In genomic region chr15:77717592-77717991, GRCh38 we compare ENCODE assay signal across 23 cellular contexts.
"Had no signal": no experiment of that assay in that cellular context is flagged by ENCODE, and none has a peak within 500 bp of the region (broad histone marks: within the 10 kb centered on the region; RNA-seq: fewer than 3 reads in every experiment).

No MANE protein-coding gene starts in this region.

- H3K4me3 ChIP-seq: adrenal gland, Peyer's patch had no signal

- H3K27me3 ChIP-seq: Peyer's patch had no signal

- H3K9me3 ChIP-seq: adrenal gland, Peyer's patch had no signal

- H3K36me3 ChIP-seq: adrenal gland, Peyer's patch had no signal

- ATAC-seq: activated CD4-positive, alpha-beta T cell treated with anti-CD3 and anti-CD28 coated beads for 36 hours; activated CD4-positive, CD25-positive, alpha-beta regulatory T cell treated with anti-CD3 and anti-CD28 coated beads, Interleukin-2, amount 50 U/mL, for 24 hours; activated naive CD4-positive, alpha-beta T cell treated with anti-CD3 and anti-CD28 coated beads, Interleukin-2, amount 50 U/mL, for 72 hours; activated T-cell treated with anti-CD3 and anti-CD28 coated beads, Interleukin-2, amount 50 U/mL, for 4 hours had no signal

- H3K4me1 ChIP-seq: adrenal gland, Peyer's patch had no signal

- DNase-seq: activated CD4-positive, alpha-beta memory T cell treated with anti-CD3 and anti-CD28 coated beads for 36 hours; activated CD4-positive, alpha-beta T cell treated with anti-CD3 and anti-CD28 coated beads for 36 hours; activated CD4-positive, alpha-beta T cell treated with anti-CD3 and anti-CD28 coated beads, Interleukin-2, amount 10 ng/mL, durations not matched to agents 7 days and 5 days; activated CD8-positive, alpha-beta memory T cell treated with anti-CD3 and anti-CD28 coated beads, Interleukin-2, amount 50 U/mL, for 4 hours; activated gamma-delta T cell treated with Interleukin-2 at 50 U/mL for 16 hours; activated naive CD4-positive, alpha-beta T cell treated with anti-CD3 and anti-CD28 coated beads for 36 hours; activated T-cell treated with anti-CD3 and anti-CD28 coated beads for 4 hours; activated T-cell treated with anti-CD3 and anti-CD28 coated beads, Interleukin-2, amount 50 U/mL, for 4 hours; adrenal gland; anterior cingulate cortex; caudate nucleus; cerebellar nuclear complex; NCI-H1436 treated with DMSO at 0.1 percent for 48 hours; NCI-H1694 treated with DMSO at 0.1 percent for 48 hours; NCI-H2029; NCI-H345; NCI-H524 treated with DMSO at 0.1 percent for 48 hours; Peyer's patch; Right ventricle myocardium superior; RPMI8226; T1000 had no signal

- H3K27ac ChIP-seq: adrenal gland, Peyer's patch had no signal
